2 cellular contexts compared by ENCODE assay signal in the genomic region with DNA sequence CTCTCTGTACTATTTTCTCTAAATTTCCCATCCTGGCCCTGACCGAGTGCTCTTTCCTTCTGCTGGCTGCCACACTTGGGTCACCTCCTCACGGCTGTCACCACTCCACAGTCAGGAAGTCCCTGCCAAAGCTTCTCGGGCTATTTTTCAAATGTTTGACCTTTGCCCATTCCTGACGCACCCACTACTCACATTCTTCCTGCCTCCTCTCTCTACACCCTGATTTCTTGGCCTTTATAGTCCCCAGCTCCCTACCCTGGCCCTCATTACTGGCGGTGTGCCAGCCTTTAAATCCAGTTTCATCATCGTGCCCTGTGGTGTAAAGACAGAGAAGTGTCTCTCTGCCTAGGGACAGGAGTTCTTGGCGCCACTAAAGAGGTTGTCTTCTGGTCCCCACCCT.
TF ChIP-seq lines count a peak whose summit lies in the region.

No MANE protein-coding gene starts in this region.

TF ChIP-seq in SK-N-SH, 30 proteins besides CTCF, POLR2A, EP300 and RAD21:
- TF ChIP-seq EZH2phosphoT487 (IDR thresholded peaks at IDR 0.05; ENCODE audit: borderline replicate concordance, low read depth) (no peak), NFIC (IDR thresholded peaks at IDR 0.05; ENCODE audit: borderline replicate concordance) (0 out of 2 replicates have a peak, but pooled peaks have one; percentile 8), RFX5 (IDR thresholded peaks at IDR 0.05; ENCODE audit: low read length) (no peak), FOXM1 (IDR thresholded peaks at IDR 0.05; ENCODE audit: low read depth) (no peak), TAF1 (IDR thresholded peaks at IDR 0.05; ENCODE audit: borderline replicate concordance, low read depth, low read length) (no peak), GATA2 (CRISPR knock-in tag; IDR thresholded peaks at IDR 0.05) (no peak)
- TF ChIP-seq, protein P1, sequence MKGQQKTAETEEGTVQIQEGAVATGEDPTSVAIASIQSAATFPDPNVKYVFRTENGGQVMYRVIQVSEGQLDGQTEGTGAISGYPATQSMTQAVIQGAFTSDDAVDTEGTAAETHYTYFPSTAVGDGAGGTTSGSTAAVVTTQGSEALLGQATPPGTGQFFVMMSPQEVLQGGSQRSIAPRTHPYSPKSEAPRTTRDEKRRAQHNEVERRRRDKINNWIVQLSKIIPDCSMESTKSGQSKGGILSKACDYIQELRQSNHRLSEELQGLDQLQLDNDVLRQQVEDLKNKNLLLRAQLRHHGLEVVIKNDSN (IDR thresholded peaks at IDR 0.05; ENCODE audit: borderline replicate concordance, low read depth) = no peak

TF ChIP-seq in SK-N-SH treated with all-trans-retinoic acid at 6 μM for 48 hours, 23 proteins besides CTCF, POLR2A, EP300 and RAD21 (continued from another document):
- TF ChIP-seq, protein P2, sequence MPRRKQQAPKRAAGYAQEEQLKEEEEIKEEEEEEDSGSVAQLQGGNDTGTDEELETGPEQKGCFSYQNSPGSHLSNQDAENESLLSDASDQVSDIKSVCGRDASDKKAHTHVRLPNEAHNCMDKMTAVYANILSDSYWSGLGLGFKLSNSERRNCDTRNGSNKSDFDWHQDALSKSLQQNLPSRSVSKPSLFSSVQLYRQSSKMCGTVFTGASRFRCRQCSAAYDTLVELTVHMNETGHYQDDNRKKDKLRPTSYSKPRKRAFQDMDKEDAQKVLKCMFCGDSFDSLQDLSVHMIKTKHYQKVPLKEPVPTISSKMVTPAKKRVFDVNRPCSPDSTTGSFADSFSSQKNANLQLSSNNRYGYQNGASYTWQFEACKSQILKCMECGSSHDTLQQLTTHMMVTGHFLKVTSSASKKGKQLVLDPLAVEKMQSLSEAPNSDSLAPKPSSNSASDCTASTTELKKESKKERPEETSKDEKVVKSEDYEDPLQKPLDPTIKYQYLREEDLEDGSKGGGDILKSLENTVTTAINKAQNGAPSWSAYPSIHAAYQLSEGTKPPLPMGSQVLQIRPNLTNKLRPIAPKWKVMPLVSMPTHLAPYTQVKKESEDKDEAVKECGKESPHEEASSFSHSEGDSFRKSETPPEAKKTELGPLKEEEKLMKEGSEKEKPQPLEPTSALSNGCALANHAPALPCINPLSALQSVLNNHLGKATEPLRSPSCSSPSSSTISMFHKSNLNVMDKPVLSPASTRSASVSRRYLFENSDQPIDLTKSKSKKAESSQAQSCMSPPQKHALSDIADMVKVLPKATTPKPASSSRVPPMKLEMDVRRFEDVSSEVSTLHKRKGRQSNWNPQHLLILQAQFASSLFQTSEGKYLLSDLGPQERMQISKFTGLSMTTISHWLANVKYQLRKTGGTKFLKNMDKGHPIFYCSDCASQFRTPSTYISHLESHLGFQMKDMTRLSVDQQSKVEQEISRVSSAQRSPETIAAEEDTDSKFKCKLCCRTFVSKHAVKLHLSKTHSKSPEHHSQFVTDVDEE (CRISPR knock-in tag; IDR thresholded peaks at IDR 0.05) = no peak
- TF ChIP-seq BACH2 (CRISPR knock-in tag; IDR thresholded peaks at IDR 0.05; ENCODE audit: borderline replicate concordance) = no peak
- no peak for TF ChIP-seq GLIS3 (CRISPR knock-in tag; IDR thresholded peaks at IDR 0.05)
- no peak for TF ChIP-seq ZFP3 (CRISPR knock-in tag; IDR thresholded peaks at IDR 0.05)
- TF ChIP-seq, protein P3, sequence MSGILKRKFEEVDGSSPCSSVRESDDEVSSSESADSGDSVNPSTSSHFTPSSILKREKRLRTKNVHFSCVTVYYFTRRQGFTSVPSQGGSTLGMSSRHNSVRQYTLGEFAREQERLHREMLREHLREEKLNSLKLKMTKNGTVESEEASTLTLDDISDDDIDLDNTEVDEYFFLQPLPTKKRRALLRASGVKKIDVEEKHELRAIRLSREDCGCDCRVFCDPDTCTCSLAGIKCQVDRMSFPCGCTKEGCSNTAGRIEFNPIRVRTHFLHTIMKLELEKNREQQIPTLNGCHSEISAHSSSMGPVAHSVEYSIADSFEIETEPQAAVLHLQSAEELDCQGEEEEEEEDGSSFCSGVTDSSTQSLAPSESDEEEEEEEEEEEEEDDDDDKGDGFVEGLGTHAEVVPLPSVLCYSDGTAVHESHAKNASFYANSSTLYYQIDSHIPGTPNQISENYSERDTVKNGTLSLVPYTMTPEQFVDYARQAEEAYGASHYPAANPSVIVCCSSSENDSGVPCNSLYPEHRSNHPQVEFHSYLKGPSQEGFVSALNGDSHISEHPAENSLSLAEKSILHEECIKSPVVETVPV (CRISPR knock-in tag; IDR thresholded peaks at IDR 0.05) = no peak
- TF ChIP-seq PPARA (CRISPR knock-in tag; IDR thresholded peaks at IDR 0.05; ENCODE audit: borderline replicate concordance) = no peak
- no peak for TF ChIP-seq ZNF8 (CRISPR knock-in tag; IDR thresholded peaks at IDR 0.05)
- no peak for TF ChIP-seq OSR1 (CRISPR knock-in tag; IDR thresholded peaks at IDR 0.05)
- TF ChIP-seq TCF4 (CRISPR knock-in tag; IDR thresholded peaks at IDR 0.05; ENCODE audit: borderline replicate concordance) = no peak
